Comparison of ENCODE assay signal across 7 cellular contexts in the genomic region with DNA sequence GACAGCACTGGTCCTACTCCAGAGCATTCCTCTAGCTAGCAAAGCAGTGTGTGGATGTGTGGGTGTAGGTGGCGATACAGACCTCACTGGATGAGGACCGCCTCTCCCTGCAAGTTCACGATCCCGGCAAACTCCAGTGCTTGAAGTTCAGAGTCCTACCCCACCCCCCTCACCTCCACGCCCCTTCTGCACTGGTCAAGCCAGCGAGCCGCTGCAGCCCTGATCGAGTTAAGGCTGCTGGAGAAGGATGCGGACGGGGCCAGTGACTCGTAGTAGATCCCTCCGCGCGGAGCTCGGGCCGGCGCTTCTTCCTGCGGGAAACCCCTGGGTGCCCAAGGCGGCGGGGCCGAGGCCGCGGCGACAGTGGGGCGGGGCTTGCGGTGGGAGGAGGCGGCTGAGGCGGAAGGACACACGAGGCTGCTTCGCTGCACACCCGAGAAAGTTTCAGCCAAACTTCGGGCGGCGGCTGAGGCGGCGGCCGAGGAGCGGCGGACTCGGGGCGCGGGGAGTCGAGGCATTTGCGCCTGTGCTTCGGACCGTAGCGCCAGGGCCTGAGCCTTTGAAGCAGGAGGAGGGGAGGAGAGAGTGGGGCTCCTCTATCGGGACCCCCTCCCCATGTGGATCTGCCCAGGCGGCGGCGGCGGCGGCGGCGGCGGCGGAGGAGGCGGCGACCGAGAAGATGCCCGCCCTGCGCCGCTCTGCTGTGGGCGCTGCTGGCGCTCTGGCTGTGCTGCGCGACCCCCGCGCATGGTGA.
DNase-seq lines count a peak whose midpoint lies in the region; TF ChIP-seq lines count a peak whose summit lies in the region.
"Not testable (repeated sequence)": the region's sequence is repeated elsewhere in the genome, so short reads cannot be mapped to it uniquely, and the experiment has no call there.

No MANE protein-coding gene starts in this region.

- TF ChIP-seq CTCF in WI38 (IDR thresholded peaks at IDR 0.05; ENCODE audit: low read depth, low read length); fibroblast of villous mesenchyme (IDR thresholded peaks at IDR 0.05; ENCODE audit: insufficient read depth, low read depth, low read length): not testable (repeated sequence)

- H3K27ac ChIP-seq in mucosa of rectum (ENCODE audit: low read depth in 2 of 2, low read length in 2 of 2): peak overlapping the region; percentile 47 to 48

- H3K4me3 ChIP-seq in WI38 (ENCODE audit: low read depth, low read length): peak overlapping the region; percentile 49
- peak overlapping the region; percentile 58 for H3K4me3 ChIP-seq in adipocyte (ENCODE audit: low read length)
- peak overlapping the region; percentile 50 for H3K4me3 ChIP-seq in fibroblast of villous mesenchyme (ENCODE audit: low read depth, low read length)
- peak overlapping the region; percentile 46 to 60 for H3K4me3 ChIP-seq in mucosa of rectum (ENCODE audit: low read length in 2 of 2)

- H3K4me1 ChIP-seq in adipocyte (ENCODE audit: control insufficient read depth, insufficient read depth, low read length); mucosa of rectum (ENCODE audit: control insufficient read depth in 2 of 2, insufficient read depth in 2 of 2, low read length in 2 of 2): not testable (repeated sequence)

- H3K36me3 ChIP-seq in adipocyte (ENCODE audit: control insufficient read depth, insufficient read depth, low read length, severe bottlenecking); mucosa of rectum (ENCODE audit: control insufficient read depth in 2 of 2, insufficient read depth in 2 of 2, low read length in 2 of 2): not testable (repeated sequence)

- not testable (repeated sequence) for H3K9ac ChIP-seq in adipocyte (ENCODE audit: low read length)
- peak overlapping the region in 1 of 2 donors; percentile 33 for H3K9ac ChIP-seq in mucosa of rectum (ENCODE audit: low read depth in 1 of 2, low read length in 2 of 2)

- not testable (repeated sequence) for H3K9me3 ChIP-seq in adipocyte (ENCODE audit: control insufficient read depth, low read length); mucosa of rectum (ENCODE audit: control insufficient read depth in 2 of 2, low read length in 2 of 2)

- DNase-seq in H4 (ENCODE audit: low spot score) (peak; percentile 41), NCI-H69 (lab: John Stamatoyannopoulos, UW) (peak; percentile 34), adipocyte (ENCODE audit: low read depth) (peak; percentile 70), fibroblast of villous mesenchyme (ENCODE audit: low read depth) (peak; percentile 74)
- DNase-seq in stimulated activated CD4-positive, alpha-beta T cell treated with anti-CD3 and anti-CD28 coated beads, Interleukin-2, amount 100 ng/mL, for 24 hours: peak; percentile 58 to 59

- not testable (repeated sequence) for H3K27me3 ChIP-seq in adipocyte (replicated peaks; ENCODE audit: control insufficient read depth, insufficient read depth, low read length); mucosa of rectum (ENCODE audit: control insufficient read depth in 2 of 2, insufficient read depth in 2 of 2, low read length in 2 of 2)

Comparison
In these comparisons a context has a peak if more than half of its experiments do, and no peak if none do; other contexts are left out.
1. Peak in every context shown above with its lines: DNase-seq, H3K4me3 ChIP-seq and H3K27ac ChIP-seq.